In genomic region chr2:199646439-199646838, GRCh38 we compare ENCODE assay signal across 16 cellular contexts.
DNase-seq lines count a peak whose midpoint lies in the region; ATAC-seq lines count a peak whose summit lies in the region.
"Had no signal": no experiment of that assay in that cellular context is flagged by ENCODE, and none has a peak within 500 bp of the region (broad histone marks: within the 10 kb centered on the region; RNA-seq: fewer than 3 reads in every experiment).

No MANE protein-coding gene starts in this region.

- peaks cover 0 to 2% (median 0%) of the 10 kb centered on the region in 8 donors for H3K9me3 Mint-ChIP-seq in CD4-positive, alpha-beta memory T cell
- H3K9me3 Mint-ChIP-seq: activated CD4-positive, alpha-beta memory T cell treated with anti-CD3 and anti-CD28 coated beads, Interleukin-2, amount 10 ng/mL, durations not matched to agents 7 days and 5 days; T-helper 2 cell treated with Interferon-gamma antibody and Interleukin-4, amounts not matched to agents 5 μg/mL and 100 μg/mL, for 36 hours had no signal

- no peak overlapping the region for H3K4me3 ChIP-seq in CD4-positive, alpha-beta memory T cell (ENCODE audit: low read length in 2 of 2)
- H3K4me3 ChIP-seq: prostate gland had no signal

- H3K4me1 Mint-ChIP-seq in CD4-positive, alpha-beta memory T cell = no peaks in the 10 kb centered on the region
- H3K4me1 Mint-ChIP-seq: activated CD4-positive, alpha-beta memory T cell treated with anti-CD3 and anti-CD28 coated beads, Interleukin-2, amount 10 ng/mL, durations not matched to agents 7 days and 5 days had no signal

- H3K27me3 Mint-ChIP-seq in CD4-positive, alpha-beta memory T cell = peaks cover 0 to 1% of the 10 kb centered on the region in 2 donors
- H3K27me3 Mint-ChIP-seq: activated CD4-positive, alpha-beta memory T cell treated with anti-CD3 and anti-CD28 coated beads, Interleukin-2, amount 10 ng/mL, durations not matched to agents 7 days and 5 days had no signal

- H3K36me3 Mint-ChIP-seq in CD4-positive, alpha-beta memory T cell = no peaks in the 10 kb centered on the region

- intact Hi-C loops in CD4-positive, alpha-beta memory T cell (cut with micrococcal nuclease) = no loop called here

- H3K9me3 ChIP-seq in CD4-positive, alpha-beta memory T cell (ENCODE audit: control insufficient read depth in 1 of 2, low read length in 2 of 2) = no peaks in the 10 kb centered on the region
- H3K9me3 ChIP-seq: prostate gland had no signal

- no peaks in the 10 kb centered on the region for H3K4me1 ChIP-seq in CD4-positive, alpha-beta memory T cell (ENCODE audit: insufficient read depth, low read length)
- H3K4me1 ChIP-seq: prostate gland had no signal

- H3K27ac ChIP-seq in CD4-positive, alpha-beta memory T cell (ENCODE audit: low read depth, low read length) = no peak overlapping the region
- H3K27ac ChIP-seq: prostate gland had no signal

- POLR2A ChIA-PET in CD4-positive, alpha-beta memory T cell (lab: Charles Lee; ENCODE audit: partially characterized antibody) = no interaction called here

- peak; percentile 93 for ATAC-seq in GM18499 (IDR thresholded peaks at IDR 0.05; ENCODE audit: insufficient read depth, unreplicated experiment)
- ATAC-seq in GM19468 (IDR thresholded peaks at IDR 0.05; ENCODE audit: extremely low read depth, unreplicated experiment) = peak; percentile 39
- peak; percentile 79 for ATAC-seq in HG02852 (IDR thresholded peaks at IDR 0.05; ENCODE audit: unreplicated experiment)
- peak; percentile 96 for ATAC-seq in HG03442 (IDR thresholded peaks at IDR 0.05; ENCODE audit: unreplicated experiment)
- ATAC-seq: esophagus mucosa had no signal

- no peaks in the 10 kb centered on the region for H3K27me3 ChIP-seq in CD4-positive, alpha-beta memory T cell (ENCODE audit: insufficient read depth, low read length)

- no peaks in the 10 kb centered on the region for H3K36me3 ChIP-seq in CD4-positive, alpha-beta memory T cell (ENCODE audit: insufficient read depth, low read length)
- H3K36me3 ChIP-seq: prostate gland had no signal

- H3K27ac Mint-ChIP-seq in CD4-positive, alpha-beta memory T cell = no peak overlapping the region
- H3K27ac Mint-ChIP-seq: activated CD4-positive, alpha-beta memory T cell treated with anti-CD3 and anti-CD28 coated beads, Interleukin-2, amount 10 ng/mL, durations not matched to agents 7 days and 5 days; T-helper 2 cell treated with Interferon-gamma antibody and Interleukin-4, amounts not matched to agents 5 μg/mL and 100 μg/mL, for 36 hours had no signal

- H3K4me3 Mint-ChIP-seq in CD4-positive, alpha-beta memory T cell = no peak overlapping the region
- H3K4me3 Mint-ChIP-seq: activated CD4-positive, alpha-beta memory T cell treated with anti-CD3 and anti-CD28 coated beads, Interleukin-2, amount 10 ng/mL, durations not matched to agents 7 days and 5 days; T-helper 2 cell treated with Interferon-gamma antibody and Interleukin-4, amounts not matched to agents 5 μg/mL and 100 μg/mL, for 36 hours had no signal

- DNase-seq in NCI-H2227 treated with DMSO at 0.1 percent for 48 hours (lab: John Stamatoyannopoulos, UW) (no peak), NCI-H526 treated with DMSO at 0.1 percent for 48 hours (lab: John Stamatoyannopoulos, UW) (no peak)
- no peak for DNase-seq in CD4-positive, alpha-beta memory T cell
- no peak for DNase-seq in activated CD4-positive, alpha-beta T cell treated with anti-CD3 and anti-CD28 coated beads for 4 hours
- DNase-seq: activated CD4-positive, alpha-beta memory T cell treated with anti-CD3 and anti-CD28 coated beads, Interleukin-2, amount 10 ng/mL, durations not matched to agents 7 days and 5 days; activated naive CD4-positive, alpha-beta T cell treated with Interleukin-2 at 50 U/mL for 16 hours; caudate nucleus; stimulated activated CD4-positive, alpha-beta T cell treated with anti-CD3 and anti-CD28 coated beads, Interleukin-2, amount 100 ng/mL, for 24 hours; stimulated activated naive CD4-positive, alpha-beta T cell had no signal

- CTCF ChIA-PET in CD4-positive, alpha-beta memory T cell (lab: Charles Lee; ENCODE audit: partially characterized antibody) = no interaction called here

Comparison
In these comparisons a context has a peak if more than half of its experiments do, and no peak if none do; other contexts are left out.
1. ATAC-seq: peak in every context shown above with its lines; median percentile 96 in HG03442; 93 in GM18499; 79 in HG02852; 39 in GM19468.